In the genomic region with DNA sequence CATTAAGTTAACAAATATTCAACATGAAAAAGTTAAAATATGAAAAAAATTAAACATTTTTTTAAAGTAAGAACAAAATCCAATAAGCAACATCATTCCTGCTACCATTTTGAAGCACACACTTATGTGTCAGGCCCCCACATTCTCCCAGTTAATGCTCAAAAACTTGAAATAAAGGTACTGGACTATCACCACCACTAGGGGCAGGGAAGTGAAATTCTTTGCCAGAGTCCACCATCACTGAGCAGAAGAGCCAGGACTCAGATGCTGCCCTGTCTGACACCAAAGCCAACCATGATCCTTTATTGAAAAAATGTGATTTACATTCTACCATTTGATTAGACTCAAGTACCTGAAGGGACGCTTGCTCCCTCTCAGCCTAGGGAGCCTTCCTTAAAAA, we compare ENCODE assay signal across 8 cellular contexts. TPM values are rescaled to one million over a fixed set of nuclear protein-coding genes. Genes with fewer than 3 reads are reported as not detected.
DNase-seq lines count a peak whose midpoint lies in the region; ATAC-seq and TF ChIP-seq lines count a peak whose summit lies in the region.

No MANE protein-coding gene starts in this region.

- H3K27me3 ChIP-seq in MM.1S (replicated peaks; ENCODE audit: insufficient read depth, low read length) (no peaks in the 10 kb centered on the region), upper lobe of right lung (no peaks in the 10 kb centered on the region)

- H3K36me3 ChIP-seq in MM.1S (replicated peaks; ENCODE audit: insufficient read depth, low read length) = 0 out of 2 replicates have a peak, but pooled peaks cover 7% of the 10 kb centered on the region
- H3K36me3 ChIP-seq in upper lobe of right lung = peaks cover 18% of the 10 kb centered on the region

- H3K4me3 ChIP-seq in MM.1S (ENCODE audit: low read length) (no peak overlapping the region), upper lobe of right lung (no peak overlapping the region)

- TF ChIP-seq CTCF in MM.1S (IDR thresholded peaks at IDR 0.05; ENCODE audit: low read length) (peak; percentile 60), brain (conservative IDR thresholded peaks at IDR 0.05) (peak; percentile 43 to 56), upper lobe of right lung (IDR thresholded peaks at IDR 0.05) (peak; percentile 49)

- H3K9me3 ChIP-seq in MM.1S (replicated peaks; ENCODE audit: insufficient read depth, low read length) (no peaks in the 10 kb centered on the region), upper lobe of right lung (no peaks in the 10 kb centered on the region)

- intact Hi-C loops in upper lobe of right lung (cut with DNase I) = no loop called here

- peaks cover 11% of the 10 kb centered on the region for H3K36me3 Mint-ChIP-seq in brain

- H3K27me3 Mint-ChIP-seq in brain = no peaks in the 10 kb centered on the region

- DNase-seq in DMS 273 (lab: John Stamatoyannopoulos, UW; ENCODE audit: unreplicated experiment) (peak; percentile 61), DMS 273 treated with DMSO at 0.1 percent for 48 hours (lab: John Stamatoyannopoulos, UW) (no peak), MM.1S (peak; percentile 39), kidney tubule cell (ENCODE audit: low spot score) (peak; percentile 44), upper lobe of right lung (no peak)

- H3K79me2 ChIP-seq in MM.1S (ENCODE audit: low read length) = peaks cover 74% of the 10 kb centered on the region

- no peaks in the 10 kb centered on the region for H3K9me2 ChIP-seq in MM.1S (replicated peaks; ENCODE audit: insufficient read depth, low read length)

- ATAC-seq in upper lobe of right lung (peak; percentile 68), HG02938 (IDR thresholded peaks at IDR 0.05; ENCODE audit: unreplicated experiment) (no peak), HG02571 (IDR thresholded peaks at IDR 0.05; ENCODE audit: unreplicated experiment) (no peak)

- H3K9me3 Mint-ChIP-seq in brain = no peaks in the 10 kb centered on the region

- H3K4me1 Mint-ChIP-seq in brain = peaks cover 90% of the 10 kb centered on the region

- peaks cover 22% of the 10 kb centered on the region for H3F3A ChIP-seq in MM.1S (ENCODE audit: insufficient read depth, low read length)

- H4K20me1 ChIP-seq in MM.1S (ENCODE audit: insufficient read depth, low read length) = peaks cover 12% of the 10 kb centered on the region; the same call in 1 of the 2 replicates

- H3K27ac Mint-ChIP-seq in brain = peak overlapping the region in 4 of 5 experiments; percentile 61 to 97 (median 84)

- no peak overlapping the region for H3K4me2 ChIP-seq in MM.1S (ENCODE audit: low read depth, low read length)

- peak overlapping the region in 1 of 5 experiments; percentile 49 for H3K4me3 Mint-ChIP-seq in brain

- no peak overlapping the region for H2AFZ ChIP-seq in MM.1S (ENCODE audit: low read length)

- no peak overlapping the region for H3K27ac ChIP-seq in MM.1S (ENCODE audit: low read length)
- H3K27ac ChIP-seq in upper lobe of right lung = no peak overlapping the region

- H3K4me1 ChIP-seq in MM.1S (ENCODE audit: low read length) (peaks cover 42% of the 10 kb centered on the region), upper lobe of right lung (peaks cover 12% of the 10 kb centered on the region)

- no peak overlapping the region for H3K9ac ChIP-seq in MM.1S (ENCODE audit: low read length)

RNA-seq across cellular contexts. Expression of gene PITPNB, which starts 39.1 kb away (rescaled TPM):
- polyA plus RNA-seq in brain (ENCODE audit: insufficient read depth, low read depth, low replicate concordance) = 26.4 TPM
- total RNA-seq in upper lobe of right lung = 73.8 TPM

Comparison
In these comparisons a context has a peak if more than half of its experiments do, and no peak if none do; other contexts are left out.
1. DNase-seq: peak in DMS 273 (single experiment), MM.1S (single experiment) and kidney tubule cell (single experiment); none in DMS 273 treated with DMSO at 0.1 percent for 48 hours (single experiment) and upper lobe of right lung (single experiment).
2. Peak in every context shown above with its lines, with median percentiles within 50 percentile points of each other: CTCF ChIP-seq.